In the genomic region with DNA sequence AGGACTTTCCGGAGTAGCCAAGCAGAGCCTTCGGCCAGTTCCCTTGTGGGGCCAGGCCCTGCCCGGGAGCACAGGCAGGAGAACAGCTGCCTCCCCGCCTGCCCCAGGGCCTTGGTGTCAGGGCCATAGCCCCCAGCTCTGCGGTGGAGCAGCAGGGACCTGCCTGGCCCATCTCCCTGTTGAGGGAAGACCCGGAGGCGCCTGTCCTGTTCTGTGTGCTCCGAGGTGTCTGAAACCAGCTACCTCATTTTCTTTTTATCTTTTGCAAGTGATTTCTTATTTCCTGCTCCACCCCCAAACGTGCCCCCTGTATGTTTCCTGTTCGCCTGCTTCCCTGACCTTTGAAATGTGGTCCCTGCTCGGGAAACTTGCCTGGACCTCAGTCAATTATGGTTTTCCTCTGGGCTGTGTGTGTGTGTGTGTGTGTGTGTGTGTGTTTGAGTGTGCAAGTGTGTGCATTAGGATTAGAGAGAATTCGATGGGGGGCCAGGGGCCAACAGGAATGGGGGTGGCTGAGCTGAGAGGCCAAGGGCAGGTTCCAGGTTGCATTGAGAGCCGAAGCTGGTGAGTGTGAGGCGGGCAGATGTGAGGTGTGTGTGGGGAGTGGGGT, we compare ENCODE assay signal across 10 cellular contexts. TPM values are rescaled to one million over a fixed set of nuclear protein-coding genes. Genes with fewer than 3 reads are reported as not detected.
DNase-seq lines count a peak whose midpoint lies in the region; ATAC-seq and TF ChIP-seq lines count a peak whose summit lies in the region.
"Had no signal": no experiment of that assay in that cellular context is flagged by ENCODE, and none has a peak within 500 bp of the region (broad histone marks: within the 10 kb centered on the region; RNA-seq: fewer than 3 reads in every experiment).

No MANE protein-coding gene starts in this region.

- H3K9me3 Mint-ChIP-seq in activated naive CD8-positive, alpha-beta T cell (ENCODE audit: low read depth) = no peaks in the 10 kb centered on the region

- no peak overlapping the region for H3K4me3 ChIP-seq in lower lobe of right lung
- peak overlapping the region in 1 of 5 donors; percentile 13 for H3K4me3 ChIP-seq in subcutaneous abdominal adipose tissue (ENCODE audit: low read depth in 1 of 5, low read length in 5 of 5)
- H3K4me3 ChIP-seq: A549 had no signal

- H3K36me3 ChIP-seq in lower lobe of right lung = no peaks in the 10 kb centered on the region
- H3K36me3 ChIP-seq in subcutaneous abdominal adipose tissue (ENCODE audit: control insufficient read depth in 5 of 5, insufficient read depth in 5 of 5, low read length in 5 of 5) = peaks cover 0 to 3% (median 0%) of the 10 kb centered on the region in 5 donors

- H3K27ac Mint-ChIP-seq in activated naive CD8-positive, alpha-beta T cell = peak overlapping the region; percentile 88

- peaks cover 75% of the 10 kb centered on the region for H3K4me1 ChIP-seq in lower lobe of right lung
- peaks cover 21 to 78% (median 76%) of the 10 kb centered on the region in 5 donors for H3K4me1 ChIP-seq in subcutaneous abdominal adipose tissue (ENCODE audit: control insufficient read depth in 5 of 5, insufficient read depth in 5 of 5, low read length in 5 of 5)

- H3K36me3 Mint-ChIP-seq in activated naive CD8-positive, alpha-beta T cell = no peaks in the 10 kb centered on the region

- intact Hi-C loops in lower lobe of right lung (cut with DNase I) = no loop called here

- H3K4me3 Mint-ChIP-seq in activated naive CD8-positive, alpha-beta T cell = peak overlapping the region; percentile 78

- ATAC-seq in lower lobe of right lung (no peak), GM18498 (IDR thresholded peaks at IDR 0.05; ENCODE audit: unreplicated experiment) (no peak)
- ATAC-seq: A549 had no signal

- peak; percentile 14 for DNase-seq in activated CD4-positive, alpha-beta T cell treated with anti-CD3 and anti-CD28 coated beads for 48 hours
- DNase-seq in activated CD4-positive, alpha-beta T cell treated with anti-CD3 and anti-CD28 coated beads for 4 hours = no peak
- no peak for DNase-seq in lower lobe of right lung
- DNase-seq in DMS53 (lab: John Stamatoyannopoulos, UW) = no peak
- no peak for DNase-seq in NCI-H187 (lab: John Stamatoyannopoulos, UW)
- DNase-seq: SHP77 had no signal

- TF ChIP-seq CTCF in lower lobe of right lung (IDR thresholded peaks at IDR 0.05) = no peak

- no peaks in the 10 kb centered on the region for H3K9me3 ChIP-seq in lower lobe of right lung
- no peaks in the 10 kb centered on the region for H3K9me3 ChIP-seq in subcutaneous abdominal adipose tissue (ENCODE audit: control insufficient read depth in 5 of 5, low read length in 5 of 5)
- H3K9me3 ChIP-seq: A549 had no signal

- no peaks in the 10 kb centered on the region for H3K27me3 ChIP-seq in lower lobe of right lung (ENCODE audit: low read depth)
- H3K27me3 ChIP-seq in subcutaneous abdominal adipose tissue (ENCODE audit: control insufficient read depth in 5 of 5, insufficient read depth in 4 of 5, low read length in 5 of 5) = no peaks in the 10 kb centered on the region

- H3K4me1 Mint-ChIP-seq in activated naive CD8-positive, alpha-beta T cell (ENCODE audit: low read depth) = peaks cover 63% of the 10 kb centered on the region

- H3K27ac ChIP-seq in lower lobe of right lung (peak overlapping the region; percentile 71), subcutaneous abdominal adipose tissue (ENCODE audit: low read depth, low read length) (peak overlapping the region; percentile 45)

- H3K27me3 Mint-ChIP-seq in activated naive CD8-positive, alpha-beta T cell = no peaks in the 10 kb centered on the region

- peak overlapping the region in 2 of 5 donors; percentile 20 to 21 for H3K9ac ChIP-seq in subcutaneous abdominal adipose tissue (ENCODE audit: low read length in 5 of 5)

RNA-seq across cellular contexts. Expression of a gene that starts 19.1 kb away (rescaled TPM):
- 66.1 TPM for total RNA-seq in lower lobe of right lung

RNA-seq across cellular contexts. Expression of a gene that starts 59.7 kb away (rescaled TPM):
- 24.7 TPM for total RNA-seq in lower lobe of right lung
